1 cellular context compared by ENCODE assay signal in the genomic region with DNA sequence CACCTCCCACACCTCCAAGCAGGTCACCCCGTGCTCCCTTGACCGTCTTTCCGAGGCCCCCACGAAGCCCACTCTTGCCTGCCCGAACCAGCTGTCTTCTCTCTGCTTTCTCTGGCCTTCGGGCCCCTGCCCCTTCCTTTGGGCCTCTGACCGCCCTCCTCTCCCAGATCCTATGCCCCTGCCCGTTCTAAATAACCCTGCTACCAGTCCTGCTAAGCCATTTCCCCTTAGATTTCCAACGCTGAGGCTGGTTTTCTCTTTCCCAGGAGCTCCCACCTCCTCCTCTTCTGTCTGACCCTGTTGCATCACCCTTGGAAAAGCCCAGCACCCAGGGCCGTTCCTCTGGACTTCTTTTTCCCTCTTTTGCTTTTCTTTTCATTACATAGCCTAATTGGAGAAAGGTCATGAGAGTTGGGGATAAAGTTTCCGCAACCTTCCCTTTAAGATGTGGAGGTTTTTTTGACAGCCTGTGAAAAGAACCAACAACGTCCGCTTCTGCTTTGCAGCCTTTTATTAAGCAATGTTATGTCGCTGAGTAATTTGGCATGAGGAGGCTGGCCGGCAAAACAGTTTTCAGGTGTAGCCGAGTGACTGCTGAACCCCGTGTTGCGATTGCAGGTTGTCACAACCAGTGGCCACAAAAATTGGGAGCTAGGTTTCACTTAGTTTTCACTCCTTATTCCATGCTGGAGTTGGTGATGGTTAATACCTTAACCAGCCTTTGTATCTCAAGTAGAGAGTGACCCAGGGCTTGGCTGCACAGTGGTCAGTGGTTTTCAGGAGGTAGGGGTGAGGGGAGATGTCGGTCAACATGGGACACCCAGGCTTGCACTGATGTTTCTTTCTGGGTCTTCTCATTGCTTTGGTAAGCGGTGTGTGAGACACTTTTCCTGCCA.
TF ChIP-seq lines count a peak whose summit lies in the region.

No MANE protein-coding gene starts in this region.

TF ChIP-seq in HEK293, 187 proteins besides CTCF, POLR2A, EP300 and RAD21 (continued from another document and continues in another):
- TF ChIP-seq, protein P1, sequence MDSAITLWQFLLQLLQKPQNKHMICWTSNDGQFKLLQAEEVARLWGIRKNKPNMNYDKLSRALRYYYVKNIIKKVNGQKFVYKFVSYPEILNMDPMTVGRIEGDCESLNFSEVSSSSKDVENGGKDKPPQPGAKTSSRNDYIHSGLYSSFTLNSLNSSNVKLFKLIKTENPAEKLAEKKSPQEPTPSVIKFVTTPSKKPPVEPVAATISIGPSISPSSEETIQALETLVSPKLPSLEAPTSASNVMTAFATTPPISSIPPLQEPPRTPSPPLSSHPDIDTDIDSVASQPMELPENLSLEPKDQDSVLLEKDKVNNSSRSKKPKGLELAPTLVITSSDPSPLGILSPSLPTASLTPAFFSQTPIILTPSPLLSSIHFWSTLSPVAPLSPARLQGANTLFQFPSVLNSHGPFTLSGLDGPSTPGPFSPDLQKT (IDR thresholded peaks at IDR 0.05; ENCODE audit: borderline replicate concordance, low read depth, low read length), result no peak
- TF ChIP-seq SCRT1 (tag by site-specific recombination; IDR thresholded peaks at IDR 0.05; ENCODE audit: borderline replicate concordance) (peak; percentile 77; the same call in 1 of the 2 replicates), ZNF366 (tag by site-specific recombination; conservative IDR thresholded peaks at IDR 0.05) (peak; percentile 55; the same call in 1 of the 2 replicates), ZNF174 (tag by site-specific recombination; IDR thresholded peaks at IDR 0.05) (no peak), KLF9 (tag by site-specific recombination; IDR thresholded peaks at IDR 0.05; ENCODE audit: low read depth) (0 out of 2 replicates have a peak, but pooled peaks have one; percentile 9), KLF16 (tag by site-specific recombination; IDR thresholded peaks at IDR 0.05) (0 out of 2 replicates have a peak, but pooled peaks have one; percentile 47), ZBTB20 (tag by site-specific recombination; IDR thresholded peaks at IDR 0.05) (peak; percentile 86; the same call in 1 of the 2 replicates), ZBTB26 (tag by site-specific recombination; optimal IDR thresholded peaks at IDR 0.05) (no peak), ZNF404 (tag by site-specific recombination; IDR thresholded peaks at IDR 0.05) (no peak), OVOL3 (tag by site-specific recombination; IDR thresholded peaks at IDR 0.05) (no peak), ZNF175 (tag by site-specific recombination; IDR thresholded peaks at IDR 0.05) (no peak), TCF7L2 (IDR thresholded peaks at IDR 0.05; ENCODE audit: borderline replicate concordance, low read depth, low read length) (no peak), GLI4 (tag by site-specific recombination; IDR thresholded peaks at IDR 0.05) (peak; percentile 66; the same call in 1 of the 2 replicates), ZXDB (tag by site-specific recombination; IDR thresholded peaks at IDR 0.05) (peak; percentile 76; the same call in 1 of the 2 replicates), YY2 (tag by site-specific recombination; IDR thresholded peaks at IDR 0.05) (no peak), ZNF239 (tag by site-specific recombination; IDR thresholded peaks at IDR 0.05) (no peak), ZNF837 (tag by site-specific recombination; IDR thresholded peaks at IDR 0.05) (no peak), ZNF645 (tag by site-specific recombination; IDR thresholded peaks at IDR 0.05) (peak; percentile 7; the same call in 1 of the 2 replicates), ZFP69B (tag by site-specific recombination; IDR thresholded peaks at IDR 0.05) (peak; percentile 38; the same call in 1 of the 2 replicates), SETDB1 (IDR thresholded peaks at IDR 0.05; ENCODE audit: insufficient read length, low read length) (no peak), ZNF24 (tag by site-specific recombination; IDR thresholded peaks at IDR 0.05) (no peak), ZNF266 (tag by site-specific recombination; IDR thresholded peaks at IDR 0.05; ENCODE audit: low read depth) (no peak), ZNF558 (tag by site-specific recombination; IDR thresholded peaks at IDR 0.05) (peak; percentile 36; the same call in 1 of the 2 replicates), ZBTB21 (tag by site-specific recombination; IDR thresholded peaks at IDR 0.05) (0 out of 2 replicates have a peak, but pooled peaks have one; percentile 7), ZNF335 (tag by site-specific recombination; conservative IDR thresholded peaks at IDR 0.05) (peak; percentile 98), ZNF660 (tag by site-specific recombination; IDR thresholded peaks at IDR 0.05) (peak; percentile 93), ZNF416 (tag by site-specific recombination; IDR thresholded peaks at IDR 0.05) (no peak), ZBTB1 (tag by site-specific recombination; IDR thresholded peaks at IDR 0.05) (no peak), ZBTB10 (tag by site-specific recombination; IDR thresholded peaks at IDR 0.05) (peak; percentile 1; the same call in 1 of the 2 replicates), ZSCAN23 (tag by site-specific recombination; IDR thresholded peaks at IDR 0.05) (no peak), ZNF510 (tag by site-specific recombination; IDR thresholded peaks at IDR 0.05; ENCODE audit: insufficient replicate concordance) (no peak), ZFP37 (tag by site-specific recombination; IDR thresholded peaks at IDR 0.05) (peak; percentile 95; the same call in 1 of the 2 replicates), ZNF777 (tag by site-specific recombination; IDR thresholded peaks at IDR 0.05; ENCODE audit: borderline replicate concordance) (no peak; the same call in 1 of the 2 replicates), WT1 (tag by site-specific recombination; IDR thresholded peaks at IDR 0.05) (0 out of 2 replicates have a peak, but pooled peaks have one; percentile 19), MZF1 (tag by site-specific recombination; IDR thresholded peaks at IDR 0.05; ENCODE audit: borderline replicate concordance) (peak; percentile 21; the same call in 1 of the 2 replicates), ZNF350 (tag by site-specific recombination; IDR thresholded peaks at IDR 0.05) (no peak), ZNF571 (tag by site-specific recombination; IDR thresholded peaks at IDR 0.05) (no peak), SP2 (tag by site-specific recombination; IDR thresholded peaks at IDR 0.05) (0 out of 2 replicates have a peak, but pooled peaks have one; percentile 13), HIC1 (tag by site-specific recombination; IDR thresholded peaks at IDR 0.05) (peak; percentile 52), ZSCAN4 (tag by site-specific recombination; IDR thresholded peaks at IDR 0.05) (no peak), ZNF426 (tag by site-specific recombination; IDR thresholded peaks at IDR 0.05) (no peak), ZNF692 (tag by site-specific recombination; IDR thresholded peaks at IDR 0.05) (peak; percentile 78; the same call in 1 of the 2 replicates), ZBTB48 (tag by site-specific recombination; IDR thresholded peaks at IDR 0.05) (peak; percentile 3; the same call in 1 of the 2 replicates), ZNF221 (tag by site-specific recombination; IDR thresholded peaks at IDR 0.05; ENCODE audit: borderline replicate concordance) (no peak)
- TF ChIP-seq, protein P2, sequence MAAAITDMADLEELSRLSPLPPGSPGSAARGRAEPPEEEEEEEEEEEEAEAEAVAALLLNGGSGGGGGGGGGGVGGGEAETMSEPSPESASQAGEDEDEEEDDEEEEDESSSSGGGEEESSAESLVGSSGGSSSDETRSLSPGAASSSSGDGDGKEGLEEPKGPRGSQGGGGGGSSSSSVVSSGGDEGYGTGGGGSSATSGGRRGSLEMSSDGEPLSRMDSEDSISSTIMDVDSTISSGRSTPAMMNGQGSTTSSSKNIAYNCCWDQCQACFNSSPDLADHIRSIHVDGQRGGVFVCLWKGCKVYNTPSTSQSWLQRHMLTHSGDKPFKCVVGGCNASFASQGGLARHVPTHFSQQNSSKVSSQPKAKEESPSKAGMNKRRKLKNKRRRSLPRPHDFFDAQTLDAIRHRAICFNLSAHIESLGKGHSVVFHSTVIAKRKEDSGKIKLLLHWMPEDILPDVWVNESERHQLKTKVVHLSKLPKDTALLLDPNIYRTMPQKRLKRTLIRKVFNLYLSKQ (tag by site-specific recombination; IDR thresholded peaks at IDR 0.05; ENCODE audit: borderline replicate concordance), result no peak
